ENCODE assay signal across 2 cellular contexts in the genomic region with DNA sequence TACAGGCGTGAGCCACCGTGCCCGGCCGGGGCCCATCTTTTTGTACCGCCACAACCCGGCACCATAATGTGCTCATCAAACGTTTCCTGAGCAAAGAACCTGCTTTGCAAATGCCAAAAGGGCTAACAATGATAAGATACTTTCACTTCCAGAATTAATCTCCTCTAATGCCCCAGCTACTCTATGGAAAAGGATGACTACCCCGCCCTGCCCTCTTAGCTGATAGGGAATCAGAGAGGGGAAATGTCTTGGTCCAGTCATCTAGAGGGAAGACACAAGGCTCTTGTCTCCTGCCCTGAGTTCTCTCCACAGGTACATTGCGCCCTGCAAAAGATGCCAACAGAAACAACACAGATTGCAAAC.
TF ChIP-seq lines count a peak whose summit lies in the region.

No MANE protein-coding gene starts in this region.

TF ChIP-seq in HEK293, 187 proteins besides CTCF, POLR2A, EP300 and RAD21:
- TF ChIP-seq ZNF521 (tag by site-specific recombination; IDR thresholded peaks at IDR 0.05) (no peak), ZNF394 (tag by site-specific recombination; IDR thresholded peaks at IDR 0.05; ENCODE audit: borderline replicate concordance) (peak; percentile 65; the same call in 1 of the 2 replicates), ZNF623 (tag by site-specific recombination; IDR thresholded peaks at IDR 0.05) (0 out of 2 replicates have a peak, but pooled peaks have one; percentile 24), ZNF558 (tag by site-specific recombination; IDR thresholded peaks at IDR 0.05) (no peak)

TF ChIP-seq in GM12878, 131 proteins besides CTCF, POLR2A, EP300 and RAD21:
- TF ChIP-seq, protein P1, sequence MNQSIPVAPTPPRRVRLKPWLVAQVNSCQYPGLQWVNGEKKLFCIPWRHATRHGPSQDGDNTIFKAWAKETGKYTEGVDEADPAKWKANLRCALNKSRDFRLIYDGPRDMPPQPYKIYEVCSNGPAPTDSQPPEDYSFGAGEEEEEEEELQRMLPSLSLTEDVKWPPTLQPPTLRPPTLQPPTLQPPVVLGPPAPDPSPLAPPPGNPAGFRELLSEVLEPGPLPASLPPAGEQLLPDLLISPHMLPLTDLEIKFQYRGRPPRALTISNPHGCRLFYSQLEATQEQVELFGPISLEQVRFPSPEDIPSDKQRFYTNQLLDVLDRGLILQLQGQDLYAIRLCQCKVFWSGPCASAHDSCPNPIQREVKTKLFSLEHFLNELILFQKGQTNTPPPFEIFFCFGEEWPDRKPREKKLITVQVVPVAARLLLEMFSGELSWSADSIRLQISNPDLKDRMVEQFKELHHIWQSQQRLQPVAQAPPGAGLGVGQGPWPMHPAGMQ (IDR thresholded peaks at IDR 0.05; ENCODE audit: borderline replicate concordance) = no peak
- TF ChIP-seq SUPT20H (IDR thresholded peaks at IDR 0.05; ENCODE audit: borderline replicate concordance, control insufficient read depth, low read depth, low read length) = no peak
- TF ChIP-seq ZZZ3 (IDR thresholded peaks at IDR 0.05; ENCODE audit: control insufficient read depth, insufficient read length, low read depth) = no peak
- peak; percentile 10 to 13; a peak in 1 of 4 replicates for TF ChIP-seq IKZF2 (IDR thresholded peaks at IDR 0.05)
